Comparison of ENCODE assay signal across 9 cellular contexts in genomic region chr7:151226875-151227782, GRCh38. TPM values are rescaled to one million over a fixed set of nuclear protein-coding genes. Genes with fewer than 3 reads are reported as not detected.
DNase-seq lines count a peak whose midpoint lies in the region; ATAC-seq, FAIRE-seq and TF ChIP-seq lines count a peak whose summit lies in the region.
"Had no signal": no experiment of that assay in that cellular context is flagged by ENCODE, and none has a peak within 500 bp of the region (broad histone marks: within the 10 kb centered on the region; RNA-seq: fewer than 3 reads in every experiment).

ABCF2 (minus strand) TSS chr7:151227205; CDS start chr7:151226458, 747 bp downstream.

- ATAC-seq in GM19043 (IDR thresholded peaks at IDR 0.05; ENCODE audit: low read depth, unreplicated experiment) (peak; percentile 100), HG03378 (IDR thresholded peaks at IDR 0.05; ENCODE audit: unreplicated experiment) (peak; percentile 98)

- H3K27ac ChIP-seq in keratinocyte (ENCODE audit: control insufficient read depth, insufficient read depth, low read length), result peak within 1 kb of the TSS; percentile 62

- H3K4me1 ChIP-seq in keratinocyte (ENCODE audit: control insufficient read depth, extremely low read depth, insufficient read depth, low read length), result peaks cover 28% of the 10 kb centered on the region

- no peaks in the 10 kb centered on the region for H4K20me1 ChIP-seq in keratinocyte (ENCODE audit: control insufficient read depth, extremely low read depth, insufficient read depth, low read length)

- dilution Hi-C loops in keratinocyte (cut with MboI; ENCODE audit: extremely low pct_ligation_motif_present, low sequenced_read_pairs), result no loop called here

- H3K4me2 ChIP-seq in keratinocyte (ENCODE audit: control insufficient read depth, extremely low read depth, insufficient read depth, low read depth, low read length), result peak within 1 kb of the TSS; percentile 99

- H3K27me3 ChIP-seq in keratinocyte (ENCODE audit: control insufficient read depth, extremely low read depth, insufficient read depth, low read length), result no peaks in the 10 kb centered on the region

- H3K79me2 ChIP-seq in keratinocyte (ENCODE audit: control insufficient read depth, insufficient read depth, low read length), result peaks cover 25% of the 10 kb centered on the region

- H3K9me3 ChIP-seq in keratinocyte (ENCODE audit: control insufficient read depth, low read depth, low read length), result no peaks in the 10 kb centered on the region

- peak within 1 kb of the TSS; percentile 91 for H3K4me3 ChIP-seq in AG10803 (ENCODE audit: low read length)
- peak within 1 kb of the TSS; percentile 90 to 98 (median 96) for H3K4me3 ChIP-seq in keratinocyte (ENCODE audit: control insufficient read depth in 2 of 3, extremely low read depth in 1 of 3, insufficient read depth in 2 of 3, low read depth in 1 of 3, low read length in 3 of 3)

- no peaks in the 10 kb centered on the region for H3K9me1 ChIP-seq in keratinocyte (ENCODE audit: control insufficient read depth, extremely low read depth, insufficient read depth, low read length)

- H3K9ac ChIP-seq in keratinocyte (ENCODE audit: control insufficient read depth, extremely low read depth, insufficient read depth, low read length), result peak within 1 kb of the TSS; percentile 88

- H2AFZ ChIP-seq in keratinocyte (ENCODE audit: control insufficient read depth, low read length), result peak within 1 kb of the TSS; percentile 98

- TF ChIP-seq CTCF in AG10803 (conservative IDR thresholded peaks at IDR 0.05; ENCODE audit: low read length) (no peak; the same call in 1 of the 2 replicates), keratinocyte (optimal IDR thresholded peaks at IDR 0.05 in 1 of 3, IDR thresholded peaks at IDR 0.05 in 1 of 3, conservative IDR thresholded peaks at IDR 0.05 in 1 of 3; ENCODE audit: extremely low read depth in 1 of 3, insufficient read depth in 2 of 3, low read length in 3 of 3) (no peak)

- peaks cover 21 to 33% of the 10 kb centered on the region in 2 experiments for H3K36me3 ChIP-seq in keratinocyte (ENCODE audit: control insufficient read depth in 2 of 2, extremely low read depth in 1 of 2, insufficient read depth in 2 of 2, low read length in 2 of 2)

- peak; percentile 32 for FAIRE-seq in keratinocyte (lab: Jason Lieb, UNC)
- FAIRE-seq: islet of Langerhans had no signal

- DNase-seq in AG10803 (ENCODE audit: low read depth) (peak; percentile 99), NCI-H460 (ENCODE audit: extremely low read depth, low read depth) (peak; percentile 98), cerebellar nuclear complex (lab: John Stamatoyannopoulos, UW) (peak; percentile 83 to 87), keratinocyte (ENCODE audit: low read depth, low spot score) (peak; percentile 93)
- DNase-seq in activated CD4-positive, CD25-positive, alpha-beta regulatory T cell treated with anti-CD3 and anti-CD28 coated beads, Interleukin-2, amount 50 U/mL, for 72 hours, result peak; percentile 94
- peak; percentile 94 to 98 for DNase-seq in stimulated activated CD4-positive, alpha-beta T cell treated with anti-CD3 and anti-CD28 coated beads, Interleukin-15, amount 100 ng/mL, for 1 hour (ENCODE audit: low read depth in 1 of 2, low spot score in 1 of 2)

RNA-seq across cellular contexts. Expression of gene ABCF2, which starts in this region (rescaled TPM):
- 70.0 and 73.6 TPM in 2 replicates for total RNA-seq in NCI-H460 (2014; rRNA removed; shearing (Covaris generic))
- 53.1 and 67.7 TPM in 2 replicates for polyA plus RNA-seq in NCI-H460 (2014; cell fraction: nucleus; rRNA removed)
- polyA plus RNA-seq in keratinocyte, result 33.3 to 68.6 TPM (median 43.6 TPM) in 3 replicates
- 12.4 TPM for polyA plus RNA-seq in keratinocyte (2011; ENCODE audit: low read depth)
- 60.0 and 61.5 TPM in 2 replicates for polyA plus RNA-seq in keratinocyte (2011; cell fraction: cytosol; rRNA removed)
- polyA plus RNA-seq in keratinocyte (2011; cell fraction: nucleus; rRNA removed), result 58.1 and 59.3 TPM in 2 replicates
- polyA plus RNA-seq in keratinocyte (2012; ENCODE audit: low replicate concordance), result 27.9 and 54.2 TPM in 2 replicates
- 57.5 to 64.0 TPM (median 62.2 TPM) in 3 replicates for polyA minus RNA-seq in keratinocyte
- 38.0 TPM for polyA minus RNA-seq in keratinocyte (2011; cell fraction: cytosol; rRNA and poly(A)+ RNA removed)
- 21.0 and 32.6 TPM in 2 replicates for polyA minus RNA-seq in keratinocyte (2011; cell fraction: nucleus; rRNA and poly(A)+ RNA removed)

Comparison
In these comparisons a context has a peak if more than half of its experiments do, and no peak if none do; other contexts are left out.
1. Peak in every context shown above with its lines: DNase-seq, ATAC-seq, H3K4me3 ChIP-seq and H3K27ac ChIP-seq.